Comparison of ENCODE assay signal across 9 cellular contexts in the genomic region with DNA sequence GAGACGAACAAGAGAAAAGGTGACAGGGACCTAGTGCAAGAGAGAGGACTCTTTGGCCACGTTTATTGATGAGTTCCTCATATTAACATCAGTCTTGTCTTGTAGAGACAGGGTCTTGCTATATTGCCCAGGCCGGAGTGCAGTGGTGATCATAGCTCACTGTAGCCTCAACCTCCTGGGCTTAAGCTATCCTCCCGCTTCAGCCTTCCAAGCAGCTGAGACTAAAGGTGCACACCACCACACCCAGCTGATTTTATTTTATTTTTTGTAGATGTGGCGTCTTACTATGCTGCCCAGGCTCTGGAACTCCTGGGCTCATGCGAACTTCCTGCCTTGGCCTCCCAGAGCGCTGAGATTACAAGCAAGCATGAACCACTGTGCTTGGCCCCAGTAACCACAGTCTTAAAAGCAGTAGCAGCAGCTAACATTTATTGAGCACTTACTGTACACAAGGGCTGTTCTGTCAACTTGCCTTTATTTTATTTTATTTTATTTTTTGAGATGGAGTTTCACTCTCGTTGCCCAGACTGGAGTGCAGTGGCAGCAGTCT. TPM values are rescaled to one million over a fixed set of nuclear protein-coding genes. Genes with fewer than 3 reads are reported as not detected.
DNase-seq lines count a peak whose midpoint lies in the region; ATAC-seq, FAIRE-seq and TF ChIP-seq lines count a peak whose summit lies in the region.
"Had no signal": no experiment of that assay in that cellular context is flagged by ENCODE, and none has a peak within 500 bp of the region (broad histone marks: within the 10 kb centered on the region; RNA-seq: fewer than 3 reads in every experiment).

No MANE protein-coding gene starts in this region.

- H3K27me3 ChIP-seq in Peyer's patch (no peaks in the 10 kb centered on the region), prostate gland (replicated peaks; ENCODE audit: insufficient read depth) (no peaks in the 10 kb centered on the region)
- H3K27me3 ChIP-seq in effector memory CD4-positive, alpha-beta T cell (replicated peaks; ENCODE audit: control insufficient read depth, insufficient read depth, low read length, poor library complexity, severe bottlenecking) = no peaks in the 10 kb centered on the region

- FAIRE-seq in GM12891 (lab: Jason Lieb, UNC) = peak; percentile 76

- TF ChIP-seq CTCF in Peyer's patch (IDR thresholded peaks at IDR 0.05) (no peak), prostate gland (IDR thresholded peaks at IDR 0.05) (no peak)

- H3K36me3 ChIP-seq in Peyer's patch = peaks cover 0 to 3% (median 0%) of the 10 kb centered on the region in 3 donors
- peaks cover 3% of the 10 kb centered on the region for H3K36me3 ChIP-seq in effector memory CD4-positive, alpha-beta T cell (ENCODE audit: control insufficient read depth, insufficient read depth, low read length)
- H3K36me3 ChIP-seq in prostate gland = no peaks in the 10 kb centered on the region

- H3K27ac ChIP-seq in Peyer's patch = peak overlapping the region; percentile 75 to 97 (median 88)
- peak overlapping the region; percentile 93 for H3K27ac ChIP-seq in effector memory CD4-positive, alpha-beta T cell (ENCODE audit: insufficient read depth, low read length, poor library complexity, severe bottlenecking)
- H3K27ac ChIP-seq in prostate gland = peak overlapping the region; percentile 83 to 88

- TF ChIP-seq POLR2A in GM12891 (IDR thresholded peaks at IDR 0.05; ENCODE audit: low read depth, low read length) (no peak), Peyer's patch (IDR thresholded peaks at IDR 0.05) (no peak), prostate gland (IDR thresholded peaks at IDR 0.05) (no peak)

- peaks cover 0 to 9% (median 5%) of the 10 kb centered on the region in 4 donors for H3K4me1 ChIP-seq in Peyer's patch
- H3K4me1 ChIP-seq in effector memory CD4-positive, alpha-beta T cell (ENCODE audit: control insufficient read depth, insufficient read depth, low read length, poor library complexity, severe bottlenecking) = peaks cover 36% of the 10 kb centered on the region
- H3K4me1 ChIP-seq in prostate gland (replicated peaks) = no peaks in the 10 kb centered on the region

- H3K9me3 ChIP-seq in Peyer's patch = no peaks in the 10 kb centered on the region
- no peaks in the 10 kb centered on the region for H3K9me3 ChIP-seq in effector memory CD4-positive, alpha-beta T cell (ENCODE audit: control insufficient read depth, low read length)
- no peaks in the 10 kb centered on the region for H3K9me3 ChIP-seq in prostate gland

- DNase-seq in GM12891 (ENCODE audit: insufficient read length, low spot score) (no peak), Peyer's patch (peak in 2 of 3 donors; percentile 25 to 52), prostate gland (ENCODE audit: low spot score) (no peak), NCI-H1048 (lab: John Stamatoyannopoulos, UW) (no peak), nucleus accumbens (lab: John Stamatoyannopoulos, UW) (no peak)
- DNase-seq in effector memory CD4-positive, alpha-beta T cell = peak in 1 of 3 donors; percentile 23
- DNase-seq: NCI-H446 treated with DMSO at 0.1 percent for 48 hours had no signal

- 59% methylated on average over 8 of the region's 8 CpGs for WGBS in prostate gland

- intact Hi-C loops in prostate gland (cut with DNase I) = no loop called here

- H3K4me3 ChIP-seq in Peyer's patch (peak overlapping the region in 3 of 4 donors; percentile 44 to 63 (median 50)), prostate gland (no peak overlapping the region)
- H3K4me3 ChIP-seq in effector memory CD4-positive, alpha-beta T cell (ENCODE audit: insufficient read depth, low read depth, low read length, poor library complexity, severe bottlenecking) = no peak overlapping the region

- ATAC-seq in GM21619 (IDR thresholded peaks at IDR 0.05; ENCODE audit: unreplicated experiment) = no peak
- no peak for ATAC-seq in GM21526 (IDR thresholded peaks at IDR 0.05; ENCODE audit: low FRiP score, unreplicated experiment)

TF ChIP-seq in GM12891, 5 proteins besides CTCF, POLR2A, EP300 and RAD21:
- TF ChIP-seq POU2F2 (IDR thresholded peaks at IDR 0.05; ENCODE audit: low read depth, low read length) = no peak
- TF ChIP-seq SPI1 (IDR thresholded peaks at IDR 0.05; ENCODE audit: low read depth, low read length) = 0 out of 2 replicates have a peak, but pooled peaks have one; percentile 10

RNA-seq across cellular contexts. Expression of a gene that starts 1.1 kb away (rescaled TPM):
- polyA plus RNA-seq in GM12891 (2012; ENCODE audit: low read depth, missing spikeins) = 6.5 TPM
- total RNA-seq in Peyer's patch = 100 to 1,000 TPM in 1 of 4 donors, 10 to 100 TPM in 3; 43.7 to 127 (median 91.9) TPM
- 10 to 100 TPM; 35.5 to 45.1 TPM for total RNA-seq in prostate gland

RNA-seq across cellular contexts. Expression of a gene that starts 4.2 kb away (rescaled TPM):
- polyA plus RNA-seq in GM12891 (2012; ENCODE audit: low read depth, missing spikeins) = 41.2 TPM
- 10 to 100 TPM in 1 of 4 donors, 1 to 10 TPM in 3; 7.0 to 57.8 (median 7.7) TPM for total RNA-seq in Peyer's patch
- 1 to 10 TPM; 3.6 to 4.8 TPM for total RNA-seq in prostate gland

RNA-seq across cellular contexts. Expression of a gene that starts 28.8 kb away (rescaled TPM):
- 44.5 TPM for polyA plus RNA-seq in GM12891 (2012; ENCODE audit: low read depth, missing spikeins)
- total RNA-seq in Peyer's patch = 100 to 1,000 TPM in 1 of 4 donors, 10 to 100 TPM in 3; 30.1 to 314 (median 81.5) TPM
- total RNA-seq in prostate gland = 10 to 100 TPM; 37.0 to 74.2 TPM

RNA-seq across cellular contexts. Expression of a gene that starts 30.9 kb away (rescaled TPM):
- polyA plus RNA-seq in GM12891 (2012; ENCODE audit: low read depth, missing spikeins) = 44.9 TPM
- total RNA-seq in Peyer's patch = 100 to 1,000 TPM in 1 of 4 donors, 10 to 100 TPM in 3; 54.5 to 133 (median 92.2) TPM
- 10 to 100 TPM; 62.7 to 98.0 TPM for total RNA-seq in prostate gland

RNA-seq across cellular contexts. Expression of a gene that starts 47.9 kb away (rescaled TPM):
- 0.62 TPM for polyA plus RNA-seq in GM12891 (2012; ENCODE audit: low read depth, missing spikeins)
- total RNA-seq in Peyer's patch (100 to 1,000 TPM in 3 of 4 donors, 10 to 100 TPM in 1; 89.1 to 548 (median 264) TPM), prostate gland (100 to 1,000 TPM in 1 of 2 donors, 10 to 100 TPM in 1; 95.1 to 165 TPM)

Comparison
In these comparisons a context has a peak if more than half of its experiments do, and no peak if none do; other contexts are left out.
1. DNase-seq: peak in Peyer's patch (2 of 3); none in GM12891 (single experiment), prostate gland (single experiment), NCI-H1048 (single experiment) and nucleus accumbens (0 of 56).
2. H3K4me3 ChIP-seq: peak in Peyer's patch (3 of 4); none in effector memory CD4-positive, alpha-beta T cell (single experiment) and prostate gland (0 of 2).
3. Peak in every context shown above with its lines, with median percentiles within 50 percentile points of each other: H3K27ac ChIP-seq.